In the genomic region with DNA sequence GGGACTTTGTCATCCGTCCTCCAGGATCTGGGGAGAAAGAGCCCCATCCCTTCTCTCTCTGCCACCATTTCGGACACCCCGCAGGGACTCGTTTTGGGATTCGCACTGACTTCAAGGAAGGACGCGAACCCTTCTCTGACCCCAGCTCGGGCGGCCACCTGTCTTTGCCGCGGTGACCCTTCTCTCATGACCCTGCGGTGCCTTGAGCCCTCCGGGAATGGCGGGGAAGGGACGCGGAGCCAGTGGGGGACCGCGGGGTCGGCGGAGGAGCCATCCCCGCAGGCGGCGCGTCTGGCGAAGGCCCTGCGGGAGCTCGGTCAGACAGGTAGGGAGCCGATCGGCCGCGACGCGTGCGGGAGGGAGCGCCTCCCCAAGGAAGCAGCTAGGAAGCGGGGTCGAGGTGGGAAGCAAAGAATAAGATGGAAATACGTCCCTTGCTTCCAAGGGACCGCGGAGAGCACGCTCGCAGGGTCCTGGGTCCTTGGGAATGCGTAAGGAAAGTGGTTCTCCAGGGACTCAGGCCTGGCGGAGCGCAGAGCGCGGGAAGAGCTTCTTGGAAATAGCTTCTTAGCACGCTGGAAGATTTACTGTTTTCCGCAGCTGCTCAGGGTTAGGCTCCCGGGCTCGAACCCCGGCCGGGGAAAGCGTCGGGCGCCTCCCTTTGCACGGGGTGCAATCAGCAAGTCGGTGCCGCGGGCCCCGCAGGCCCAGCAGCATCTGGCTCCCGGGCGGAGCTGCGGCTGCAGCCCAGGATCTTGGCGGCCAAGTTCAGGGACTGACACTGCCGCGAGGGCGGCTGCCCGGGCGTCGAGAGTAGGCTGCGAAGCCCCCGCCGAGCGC, we compare ENCODE assay signal across 8 cellular contexts. TPM values are rescaled to one million over a fixed set of nuclear protein-coding genes. Genes with fewer than 3 reads are reported as not detected.
A peak's percentile ranks its signal among the peaks of the same experiment; 100 is the strongest.
DNase-seq lines count a peak whose midpoint lies in the region; ATAC-seq, FAIRE-seq and TF ChIP-seq lines count a peak whose summit lies in the region.

No MANE protein-coding gene starts in this region.

- H3K4me1 ChIP-seq in heart right ventricle, result peaks cover 6 to 50% (median 40%) of the 10 kb centered on the region in 9 donors

- H3K9me3 ChIP-seq in heart right ventricle, result no peaks in the 10 kb centered on the region

- TF ChIP-seq CTCF in heart right ventricle (IDR thresholded peaks at IDR 0.05) (no peak), progenitor cell of endocrine pancreas (IDR thresholded peaks at IDR 0.05; ENCODE audit: unreplicated experiment) (no peak)

- peak; percentile 74 for DNase-seq in activated effector memory CD4-positive, alpha-beta T cell treated with anti-CD3 and anti-CD28 coated beads, Interleukin-2, amount 50 U/mL, for 16 hours
- DNase-seq in activated effector memory CD4-positive, alpha-beta T cell treated with Interleukin-2 at 50 U/mL for 16 hours, result no peak
- peak; percentile 33 for DNase-seq in activated naive CD4-positive, alpha-beta T cell treated with Interleukin-2 at 50 U/mL for 16 hours
- DNase-seq in heart right ventricle (peak; percentile 31 to 53), progenitor cell of endocrine pancreas (ENCODE audit: low spot score, unreplicated experiment) (peak; percentile 32), GM19239 (ENCODE audit: insufficient read length, low spot score) (no peak)

- peak overlapping the region; percentile 88 for H3K27ac Mint-ChIP-seq in progenitor cell of endocrine pancreas

- peaks cover 3% of the 10 kb centered on the region for H3K36me3 Mint-ChIP-seq in progenitor cell of endocrine pancreas (ENCODE audit: insufficient read depth)

- peaks cover 0 to 37% (median 10%) of the 10 kb centered on the region in 9 donors for H3K36me3 ChIP-seq in heart right ventricle

- peak overlapping the region; percentile 93 to 100 (median 96) for H3K27ac ChIP-seq in heart right ventricle

- peak overlapping the region; percentile 62 to 100 (median 91) for H3K4me3 ChIP-seq in heart right ventricle

- H3K27me3 Mint-ChIP-seq in progenitor cell of endocrine pancreas, result peaks cover 31% of the 10 kb centered on the region

- H3K9me3 Mint-ChIP-seq in progenitor cell of endocrine pancreas (ENCODE audit: low read depth), result no peaks in the 10 kb centered on the region

- no peak for FAIRE-seq in GM19239 (lab: Jason Lieb, UNC)

- WGBS in heart right ventricle, 2 donors, result 1% methylated on average over 73 to 75 of the region's 75 CpGs

- peak overlapping the region; percentile 79 for H3K4me3 Mint-ChIP-seq in progenitor cell of endocrine pancreas (ENCODE audit: low read depth)

- intact Hi-C loops in heart right ventricle (cut with DNase I), result loop anchor here in 8 of 10 donors (1.0 to 10.0 kb wide), 17 partner anchors 20 to 502 kb away; partner anchors contain the start of gene CRADD (in 4 of the 8)

- H3K27me3 ChIP-seq in heart right ventricle, result peaks cover 0 to 75% (median 0%) of the 10 kb centered on the region in 7 donors

- peaks cover 13% of the 10 kb centered on the region for H3K4me1 Mint-ChIP-seq in progenitor cell of endocrine pancreas (ENCODE audit: low read depth)

- no peak for ATAC-seq in heart right ventricle
- no peak for ATAC-seq in GM21423 (IDR thresholded peaks at IDR 0.05; ENCODE audit: unreplicated experiment)
- ATAC-seq in GM21786 (IDR thresholded peaks at IDR 0.05; ENCODE audit: unreplicated experiment), result no peak

RNA-seq across cellular contexts. Expression of gene SOCS2, which starts 0.5 kb away (rescaled TPM):
- total RNA-seq in heart right ventricle, result 10 to 100 TPM in 9 of 10 donors, 1 to 10 TPM in 1; 8.6 to 35.1 (median 18.3) TPM
- 10 to 100 TPM; 14.9 to 19.5 TPM for polyA plus RNA-seq in heart right ventricle
- total RNA-seq in progenitor cell of endocrine pancreas, result 8.4 and 14.3 TPM in 2 replicates

Comparison
In these comparisons a context has a peak if more than half of its experiments do, and no peak if none do; other contexts are left out.
1. DNase-seq: peak in activated effector memory CD4-positive, alpha-beta T cell treated with anti-CD3 and anti-CD28 coated beads, Interleukin-2, amount 50 U/mL, for 16 hours (single experiment), activated naive CD4-positive, alpha-beta T cell treated with Interleukin-2 at 50 U/mL for 16 hours (single experiment), heart right ventricle (2 of 2) and progenitor cell of endocrine pancreas (single experiment); none in activated effector memory CD4-positive, alpha-beta T cell treated with Interleukin-2 at 50 U/mL for 16 hours (single experiment) and GM19239 (single experiment).